16 cellular contexts compared by ENCODE assay signal in genomic region chr11:94853836-94854235, GRCh38.
DNase-seq lines count a peak whose midpoint lies in the region; ATAC-seq and TF ChIP-seq lines count a peak whose summit lies in the region.
"Had no signal": no experiment of that assay in that cellular context is flagged by ENCODE, and none has a peak within 500 bp of the region (broad histone marks: within the 10 kb centered on the region; RNA-seq: fewer than 3 reads in every experiment).

No MANE protein-coding gene starts in this region.

- no peaks in the 10 kb centered on the region for H3K4me1 Mint-ChIP-seq in stimulated activated naive CD8-positive, alpha-beta T cell treated with anti-CD3 and anti-CD28 coated beads, Interleukin-15, amount 100 ng/mL, for 72 hours
- peaks cover 2% of the 10 kb centered on the region for H3K4me1 Mint-ChIP-seq in endothelial cell (ENCODE audit: unreplicated experiment)

- peak overlapping the region in 1 of 2 donors; percentile 13 for H3K27ac Mint-ChIP-seq in stimulated activated naive CD8-positive, alpha-beta T cell treated with anti-CD3 and anti-CD28 coated beads, Interleukin-15, amount 100 ng/mL, for 72 hours
- no peak overlapping the region for H3K27ac Mint-ChIP-seq in endothelial cell (ENCODE audit: unreplicated experiment)
- H3K27ac Mint-ChIP-seq: CD4-positive, alpha-beta T cell had no signal

- peaks cover 60% of the 10 kb centered on the region for H3K36me3 Mint-ChIP-seq in endothelial cell (ENCODE audit: low read depth, unreplicated experiment)

- no peak for TF ChIP-seq CTCF in endothelial cell (IDR thresholded peaks at IDR 0.05; ENCODE audit: unreplicated experiment)

- H3K27ac ChIP-seq in SJCRH30, result no peak overlapping the region
- H3K27ac ChIP-seq: C4-2B, GM23248 had no signal

- H3K4me1 ChIP-seq in SJCRH30, result peaks cover 23% of the 10 kb centered on the region

- no peak overlapping the region for H3K4me3 Mint-ChIP-seq in stimulated activated naive CD8-positive, alpha-beta T cell treated with anti-CD3 and anti-CD28 coated beads, Interleukin-15, amount 100 ng/mL, for 72 hours
- H3K4me3 Mint-ChIP-seq in endothelial cell (ENCODE audit: unreplicated experiment), result peak overlapping the region; percentile 9
- H3K4me3 Mint-ChIP-seq: CD4-positive, alpha-beta T cell had no signal

- no peaks in the 10 kb centered on the region for H3K9me3 ChIP-seq in SJCRH30 (replicated peaks)
- H3K9me3 ChIP-seq: Caco-2, HAP-1 had no signal

- peaks cover 60% of the 10 kb centered on the region for H3K36me3 ChIP-seq in SJCRH30

- DNase-seq in stimulated activated naive CD8-positive, alpha-beta T cell treated with anti-CD3 and anti-CD28 coated beads, Interleukin-15, Interleukin-2, amounts not matched to agents 100 U/mL and 50 U/mL, for 24 hours, result no peak
- no peak for DNase-seq in stimulated activated naive CD8-positive, alpha-beta T cell treated with anti-CD3 and anti-CD28 coated beads, Interleukin-15, amount 100 ng/mL, for 72 hours
- peak; percentile 62 for DNase-seq in NCI-H2171 (lab: John Stamatoyannopoulos, UW)
- DNase-seq in endothelial cell (ENCODE audit: low spot score), result no peak
- DNase-seq in ecto neural progenitor cell (ENCODE audit: low spot score), result no peak
- DNase-seq in SJCRH30, result no peak
- DNase-seq in AG08396 (ENCODE audit: low spot score), result no peak
- DNase-seq: ACHN; AML-193; Caco-2; CD4-positive, alpha-beta T cell; DMS79 treated with DMSO at 0.1 percent for 48 hours; GM23248 had no signal

- no peaks in the 10 kb centered on the region for H3K9me3 Mint-ChIP-seq in stimulated activated naive CD8-positive, alpha-beta T cell treated with anti-CD3 and anti-CD28 coated beads, Interleukin-15, amount 100 ng/mL, for 72 hours
- no peaks in the 10 kb centered on the region for H3K9me3 Mint-ChIP-seq in endothelial cell (ENCODE audit: unreplicated experiment)
- H3K9me3 Mint-ChIP-seq: CD4-positive, alpha-beta T cell had no signal

- H3K27me3 ChIP-seq in SJCRH30, result no peaks in the 10 kb centered on the region

- H3K4me3 ChIP-seq in SJCRH30, result no peak overlapping the region
- H3K4me3 ChIP-seq: GM12878, GM23248, HAP-1 had no signal

- peak; percentile 19 for ATAC-seq in stimulated activated naive CD8-positive, alpha-beta T cell treated with anti-CD3 and anti-CD28 coated beads, Interleukin-15, Interleukin-2, amounts not matched to agents 100 U/mL and 50 U/mL, for 24 hours
- no peak for ATAC-seq in stimulated activated naive CD8-positive, alpha-beta T cell treated with anti-CD3 and anti-CD28 coated beads, Interleukin-15, amount 100 ng/mL, for 72 hours
- ATAC-seq: GM12878 had no signal

- H3K27me3 Mint-ChIP-seq in stimulated activated naive CD8-positive, alpha-beta T cell treated with anti-CD3 and anti-CD28 coated beads, Interleukin-15, amount 100 ng/mL, for 72 hours, result no peaks in the 10 kb centered on the region
- peaks cover 3% of the 10 kb centered on the region for H3K27me3 Mint-ChIP-seq in endothelial cell (ENCODE audit: unreplicated experiment)
- H3K27me3 Mint-ChIP-seq: CD4-positive, alpha-beta T cell had no signal
